14 cellular contexts compared by ENCODE assay signal in genomic region chr20:10761232-10761631, GRCh38.
DNase-seq lines count a peak whose midpoint lies in the region; ATAC-seq, FAIRE-seq and TF ChIP-seq lines count a peak whose summit lies in the region.
"Had no signal": no experiment of that assay in that cellular context is flagged by ENCODE, and none has a peak within 500 bp of the region (broad histone marks: within the 10 kb centered on the region; RNA-seq: fewer than 3 reads in every experiment).

No MANE protein-coding gene starts in this region.

- H3K27me3 ChIP-seq in RWPE2 (ENCODE audit: insufficient read depth, poor library complexity, severe bottlenecking) (no peaks in the 10 kb centered on the region), trophoblast cell (ENCODE audit: insufficient read depth, low read length) (no peaks in the 10 kb centered on the region), ovary (no peaks in the 10 kb centered on the region)
- H3K27me3 ChIP-seq: BLaER1 treated with 17β-estradiol and CSF1 and Interleukin-3, amounts not matched to agents 10 nM and 100 nM had no signal

- no peak overlapping the region for H4K12ac ChIP-seq in trophoblast cell (ENCODE audit: low read depth, low read length)

- TF ChIP-seq EP300 in ovary (IDR thresholded peaks at IDR 0.05), result no peak

- peaks cover 0 to 10% (median 7%) of the 10 kb centered on the region in 7 donors for H3K9me3 Mint-ChIP-seq in CD14-positive monocyte

- no peak overlapping the region for H4K91ac ChIP-seq in trophoblast cell (ENCODE audit: low read depth, low read length)

- H3K14ac ChIP-seq in trophoblast cell (ENCODE audit: low read length), result no peak overlapping the region

- ATAC-seq in RWPE2 (ENCODE audit: low read depth) (peak; percentile 99), HG03432 (IDR thresholded peaks at IDR 0.05; ENCODE audit: unreplicated experiment) (no peak)
- ATAC-seq: naive thymus-derived CD4-positive, alpha-beta T cell had no signal

- DNase-seq in Daoy (ENCODE audit: low read depth) (peak; percentile 93), RWPE2 (ENCODE audit: low spot score) (peak; percentile 94), epithelial cell of prostate (ENCODE audit: low read depth, low spot score) (peak; percentile 91), trophoblast cell (peak; percentile 19 to 46), CD14-positive monocyte (ENCODE audit: low spot score) (no peak), ovary (no peak), HTR-8/SVneo (ENCODE audit: insufficient read length, low spot score) (no peak)
- DNase-seq: immature natural killer cell; naive thymus-derived CD4-positive, alpha-beta T cell; NCI-H526; SIG-M5; stimulated activated CD4-positive, alpha-beta T cell treated with anti-CD3 and anti-CD28 coated beads, Interleukin-12 subunit alpha, Interleukin-12 subunit beta, amount 100 ng/mL, for 4 hours had no signal

- H3K4ac ChIP-seq in trophoblast cell (ENCODE audit: low read depth, low read length), result no peak overlapping the region

- H3K4me2 ChIP-seq in trophoblast cell (ENCODE audit: low read length), result no peak overlapping the region
- H3K4me2 ChIP-seq: BLaER1 treated with 17β-estradiol and CSF1 and Interleukin-3, amounts not matched to agents 10 nM and 100 nM had no signal

- H4K8ac ChIP-seq in trophoblast cell (ENCODE audit: low read depth, low read length), result no peak overlapping the region

- no peak overlapping the region for H2BK5ac ChIP-seq in trophoblast cell (ENCODE audit: low read depth, low read length, poor library complexity)

- no peak overlapping the region for H3K4me3 Mint-ChIP-seq in CD14-positive monocyte
- H3K4me3 Mint-ChIP-seq: immature natural killer cell; naive thymus-derived CD4-positive, alpha-beta T cell had no signal

- H3K36me3 ChIP-seq in RWPE2 (ENCODE audit: low read depth) (no peaks in the 10 kb centered on the region), trophoblast cell (ENCODE audit: control insufficient read depth in 1 of 2, insufficient read depth in 2 of 2, low read length in 2 of 2) (no peaks in the 10 kb centered on the region), ovary (no peaks in the 10 kb centered on the region)
- H3K36me3 ChIP-seq: BLaER1 treated with 17β-estradiol and CSF1 and Interleukin-3, amounts not matched to agents 10 nM and 100 nM had no signal

- H3K4me3 ChIP-seq in RWPE2 (ENCODE audit: severe bottlenecking), result no peak overlapping the region
- H3K4me3 ChIP-seq in trophoblast cell (ENCODE audit: low read depth, low read length), result no peak overlapping the region
- no peak overlapping the region for H3K4me3 ChIP-seq in ovary
- H3K4me3 ChIP-seq: BLaER1 treated with 17β-estradiol and CSF1 and Interleukin-3, amounts not matched to agents 10 nM and 100 nM had no signal

- no peaks in the 10 kb centered on the region for H3K79me2 ChIP-seq in trophoblast cell (ENCODE audit: control insufficient read depth, insufficient read depth, low read length, poor library complexity)

- no peaks in the 10 kb centered on the region for H3K4me1 Mint-ChIP-seq in CD14-positive monocyte
- H3K4me1 Mint-ChIP-seq: immature natural killer cell had no signal

- H3K4me1 ChIP-seq in RWPE2 (ENCODE audit: insufficient read depth, poor library complexity, severe bottlenecking) (peaks cover 31% of the 10 kb centered on the region), trophoblast cell (ENCODE audit: control insufficient read depth in 1 of 2, insufficient read depth in 2 of 2, low read length in 2 of 2) (no peaks in the 10 kb centered on the region), ovary (ENCODE audit: insufficient read depth) (no peaks in the 10 kb centered on the region)
- H3K4me1 ChIP-seq: BLaER1 treated with 17β-estradiol and CSF1 and Interleukin-3, amounts not matched to agents 10 nM and 100 nM had no signal

- H3K27me3 Mint-ChIP-seq in CD14-positive monocyte (ENCODE audit: low read depth in 3 of 3), result peaks cover 0 to 2% (median 1%) of the 10 kb centered on the region in 3 donors

- H3K9me3 ChIP-seq in RWPE2 (ENCODE audit: severe bottlenecking) (peaks cover 6% of the 10 kb centered on the region), trophoblast cell (ENCODE audit: insufficient read depth, low read depth, low read length) (peaks cover 2% of the 10 kb centered on the region), ovary (no peaks in the 10 kb centered on the region)
- H3K9me3 ChIP-seq: BLaER1 treated with 17β-estradiol and CSF1 and Interleukin-3, amounts not matched to agents 10 nM and 100 nM had no signal

- no peak for TF ChIP-seq POLR2A in ovary (IDR thresholded peaks at IDR 0.05)

- no peak overlapping the region for H3K9ac ChIP-seq in trophoblast cell (ENCODE audit: low read length)
- H3K9ac ChIP-seq: BLaER1 treated with 17β-estradiol and CSF1 and Interleukin-3, amounts not matched to agents 10 nM and 100 nM had no signal

- no peak overlapping the region for H3K18ac ChIP-seq in trophoblast cell (ENCODE audit: low read length)

- no peak overlapping the region for H2BK12ac ChIP-seq in trophoblast cell (ENCODE audit: low read length)

- intact Hi-C loops in CD14-positive monocyte (cut with micrococcal nuclease), result no loop called here
- intact Hi-C loops in ovary (cut with DNase I), result no loop called here

- FAIRE-seq in HTR-8/SVneo (lab: Jason Lieb, UNC), result no peak

- no peak overlapping the region for H2AK5ac ChIP-seq in trophoblast cell (ENCODE audit: low read length)

- H3K79me1 ChIP-seq in trophoblast cell (ENCODE audit: low read length), result no peaks in the 10 kb centered on the region

- H2BK120ac ChIP-seq in trophoblast cell (ENCODE audit: insufficient read depth, low read length, poor library complexity), result no peak overlapping the region

- H3K27ac ChIP-seq in RWPE2 (ENCODE audit: poor library complexity, severe bottlenecking) (peak overlapping the region; percentile 93), epithelial cell of prostate (peak overlapping the region; percentile 90), trophoblast cell (ENCODE audit: low read depth, low read length) (no peak overlapping the region), ovary (no peak overlapping the region)
- H3K27ac ChIP-seq: BLaER1 treated with 17β-estradiol and CSF1 and Interleukin-3, amounts not matched to agents 10 nM and 100 nM had no signal

- H3K27ac Mint-ChIP-seq in CD14-positive monocyte, result no peak overlapping the region
- H3K27ac Mint-ChIP-seq: immature natural killer cell; naive thymus-derived CD4-positive, alpha-beta T cell had no signal

- H3K23ac ChIP-seq in trophoblast cell (ENCODE audit: low read length), result no peak overlapping the region

- WGBS in trophoblast cell (ENCODE audit: extremely low coverage, insufficient coverage, insufficient read length), result no CpG with 5 or more reads among the region's 8 CpGs
- 71 to 78% (median 74%) methylated on average over 8 of the region's 8 CpGs for WGBS in ovary, 3 donors

- H3K36me3 Mint-ChIP-seq in CD14-positive monocyte, result no peaks in the 10 kb centered on the region
- H3K36me3 Mint-ChIP-seq: immature natural killer cell; naive thymus-derived CD4-positive, alpha-beta T cell had no signal

- H2AFZ ChIP-seq in trophoblast cell (ENCODE audit: insufficient read depth, low read length, poor library complexity), result no peak overlapping the region

- no peak for TF ChIP-seq CTCF in RWPE2 (IDR thresholded peaks at IDR 0.05; ENCODE audit: poor library complexity, severe bottlenecking)
- TF ChIP-seq CTCF in CD14-positive monocyte (IDR thresholded peaks at IDR 0.05), result no peak
- no peak for TF ChIP-seq CTCF in ovary (IDR thresholded peaks at IDR 0.05)

Comparison
In these comparisons a context has a peak if more than half of its experiments do, and no peak if none do; other contexts are left out.
1. DNase-seq: peak in Daoy (single experiment), RWPE2 (single experiment), epithelial cell of prostate (single experiment) and trophoblast cell (2 of 2); none in CD14-positive monocyte (single experiment), ovary (0 of 5) and HTR-8/SVneo (single experiment).
2. H3K27ac ChIP-seq: peak in RWPE2 (single experiment) and epithelial cell of prostate (single experiment); none in trophoblast cell (single experiment) and ovary (0 of 2).